ENCODE assay signal across 21 cellular contexts in genomic region chr2:214889301-214889700, GRCh38.
"Had no signal": no experiment of that assay in that cellular context is flagged by ENCODE, and none has a peak within 500 bp of the region (broad histone marks: within the 10 kb centered on the region; RNA-seq: fewer than 3 reads in every experiment).

No MANE protein-coding gene starts in this region.

- H3K4me3 ChIP-seq: colonic mucosa, esophagus muscularis mucosa, gastrocnemius medialis, heart right ventricle, left lung, lower lobe of right lung, mucosa of descending colon had no signal

- H3K27me3 ChIP-seq: colonic mucosa, esophagus muscularis mucosa, gastrocnemius medialis, heart right ventricle, left lung had no signal

- H3K36me3 ChIP-seq: colonic mucosa, esophagus muscularis mucosa, gastrocnemius medialis, heart right ventricle, left lung, lower lobe of right lung had no signal

- H3K9me3 ChIP-seq: colonic mucosa, esophagus muscularis mucosa, gastrocnemius medialis, left lung, lower lobe of right lung, mucosa of descending colon had no signal

- H3K27ac ChIP-seq: colonic mucosa, epithelial cell of prostate, esophagus muscularis mucosa, gastrocnemius medialis, heart right ventricle, left lung, lower lobe of right lung had no signal

- ATAC-seq: effector memory CD8-positive, alpha-beta T cell; gastrocnemius medialis; heart right ventricle; left cardiac atrium; left lung; left ventricle myocardium superior; lower lobe of right lung; mucosa of descending colon had no signal

- DNase-seq: colonic mucosa; cortex of kidney; effector CD8-positive, alpha-beta T cell; effector memory CD8-positive, alpha-beta T cell; endodermal cell; erythroblast; foreskin melanocyte; gastrocnemius medialis; glutamatergic neuron; head of caudate nucleus; heart right ventricle; hippocampal formation; left cardiac atrium; left lung; left ventricle myocardium superior; lower lobe of right lung; mesenchymal stem cell; mucosa of descending colon; naive B cell had no signal

- H3K4me1 ChIP-seq: colonic mucosa, esophagus muscularis mucosa, gastrocnemius medialis, heart right ventricle, left lung, lower lobe of right lung had no signal
